In the genomic region with DNA sequence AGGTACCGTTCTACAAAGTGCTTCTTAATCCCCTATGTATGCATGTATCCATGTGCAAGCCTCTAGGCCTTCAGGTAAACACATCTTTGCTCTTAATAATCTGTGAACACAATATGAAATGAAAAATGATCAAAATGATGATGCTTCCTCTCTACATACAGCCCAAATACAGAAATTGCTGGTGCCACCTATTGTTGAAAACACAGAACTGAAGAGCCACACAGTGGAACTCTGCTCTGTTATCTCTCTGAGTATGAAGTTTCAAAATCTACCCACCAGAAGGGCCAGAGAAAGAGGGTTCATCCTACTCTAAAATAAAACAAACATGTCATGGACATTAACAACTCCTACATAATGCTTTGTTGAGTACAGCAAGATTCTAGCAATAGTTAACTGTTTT, we compare ENCODE assay signal across 7 cellular contexts.
DNase-seq lines count a peak whose midpoint lies in the region; ATAC-seq, FAIRE-seq and TF ChIP-seq lines count a peak whose summit lies in the region.

No MANE protein-coding gene starts in this region.

- H3K4me3 ChIP-seq in endodermal cell (ENCODE audit: low read length): no peak overlapping the region

- H3K36me3 Mint-ChIP-seq in endodermal cell (ENCODE audit: low read depth) (no peaks in the 10 kb centered on the region), progenitor cell of endocrine pancreas (ENCODE audit: insufficient read depth) (peaks cover 16% of the 10 kb centered on the region)
- H3K36me3 Mint-ChIP-seq in activated naive CD4-positive, alpha-beta T cell treated with anti-CD3 and anti-CD28 coated beads for 36 hours (ENCODE audit: low read depth): no peaks in the 10 kb centered on the region

- CTCF ChIA-PET in activated naive CD4-positive, alpha-beta T cell treated with anti-CD3 and anti-CD28 coated beads for 36 hours (lab: Charles Lee): interaction anchor here (0.6 to 1.8 kb wide), 5 partner anchors 10 to 147 kb away, joined by 3 to 5 read pairs (median 3); no protein-coding TSS in a partner anchor

- H3K27ac Mint-ChIP-seq in endodermal cell (no peak overlapping the region), progenitor cell of endocrine pancreas (peak overlapping the region; percentile 75)
- no peak overlapping the region for H3K27ac Mint-ChIP-seq in activated naive CD4-positive, alpha-beta T cell treated with anti-CD3 and anti-CD28 coated beads for 36 hours

- no peak overlapping the region for H3K27ac ChIP-seq in endodermal cell (ENCODE audit: low read depth, low read length)

- 94% methylated on average over 1 of the region's 1 CpG; no CpG with 5 or more reads in 1 of the 2 experiments for WGBS in endodermal cell (ENCODE audit: insufficient coverage in 1 of 2, insufficient read length in 1 of 2), 2 experiments

- DNase-seq in GM13977 (ENCODE audit: low spot score) (no peak), NCI-H1694 (lab: John Stamatoyannopoulos, UW) (peak; percentile 45), endodermal cell (no peak), progenitor cell of endocrine pancreas (ENCODE audit: low spot score, unreplicated experiment) (no peak), GM12892 (ENCODE audit: insufficient read length) (no peak)
- DNase-seq in activated naive CD4-positive, alpha-beta T cell treated with anti-CD3 and anti-CD28 coated beads for 36 hours: no peak

- TF ChIP-seq CTCF in GM13977 (IDR thresholded peaks at IDR 0.05; ENCODE audit: extremely low read depth, insufficient read depth, missing control alignments): peak; percentile 59
- TF ChIP-seq CTCF in endodermal cell (conservative IDR thresholded peaks at IDR 0.05): peak; percentile 73
- peak; percentile 47 for TF ChIP-seq CTCF in progenitor cell of endocrine pancreas (IDR thresholded peaks at IDR 0.05; ENCODE audit: unreplicated experiment)

- H3K4me1 Mint-ChIP-seq in endodermal cell: peaks cover 4% of the 10 kb centered on the region
- peaks cover 46% of the 10 kb centered on the region for H3K4me1 Mint-ChIP-seq in progenitor cell of endocrine pancreas (ENCODE audit: low read depth)
- peaks cover 16% of the 10 kb centered on the region for H3K4me1 Mint-ChIP-seq in activated naive CD4-positive, alpha-beta T cell treated with anti-CD3 and anti-CD28 coated beads for 36 hours (ENCODE audit: low read depth)

- H3K4me3 Mint-ChIP-seq in endodermal cell (no peak overlapping the region), progenitor cell of endocrine pancreas (ENCODE audit: low read depth) (no peak overlapping the region)
- no peak overlapping the region for H3K4me3 Mint-ChIP-seq in activated naive CD4-positive, alpha-beta T cell treated with anti-CD3 and anti-CD28 coated beads for 36 hours

- no peak for FAIRE-seq in GM12892 (lab: Jason Lieb, UNC)

- no peaks in the 10 kb centered on the region for H3K36me3 ChIP-seq in endodermal cell (ENCODE audit: control insufficient read depth, insufficient read depth, low read length)

- ATAC-seq in GM18870 (IDR thresholded peaks at IDR 0.05; ENCODE audit: unreplicated experiment): no peak

- intact Hi-C loops in activated naive CD4-positive, alpha-beta T cell treated with anti-CD3 and anti-CD28 coated beads for 36 hours (cut with micrococcal nuclease): loop anchor here (1.0 to 5.0 kb wide), 6 partner anchors 152 to 1371 kb away; no protein-coding TSS in a partner anchor

- H3K9ac ChIP-seq in endodermal cell (ENCODE audit: extremely low read depth, low read length, poor library complexity, severe bottlenecking): no peak overlapping the region

- in situ Hi-C loops in GM13977 (cut with MboI; ENCODE audit: low pct_unique_long_range_greater_than_20kb, low sequenced_read_pairs, unreplicated experiment): no loop called here

- H3K27me3 Mint-ChIP-seq in endodermal cell (ENCODE audit: insufficient read depth) (no peaks in the 10 kb centered on the region), progenitor cell of endocrine pancreas (no peaks in the 10 kb centered on the region)
- H3K27me3 Mint-ChIP-seq in activated naive CD4-positive, alpha-beta T cell treated with anti-CD3 and anti-CD28 coated beads for 36 hours (ENCODE audit: low read depth): no peaks in the 10 kb centered on the region

- no peaks in the 10 kb centered on the region for H3K4me1 ChIP-seq in endodermal cell (ENCODE audit: control insufficient read depth, insufficient read depth, low read length)

- H3K9me3 Mint-ChIP-seq in endodermal cell (peaks cover 5% of the 10 kb centered on the region), progenitor cell of endocrine pancreas (ENCODE audit: low read depth) (peaks cover 2% of the 10 kb centered on the region)
- no peaks in the 10 kb centered on the region for H3K9me3 Mint-ChIP-seq in activated naive CD4-positive, alpha-beta T cell treated with anti-CD3 and anti-CD28 coated beads for 36 hours

- peaks cover 7% of the 10 kb centered on the region for H3K9me3 ChIP-seq in endodermal cell (ENCODE audit: control insufficient read depth, low read length)

- TF ChIP-seq POLR2A in GM12892 (IDR thresholded peaks at IDR 0.05; ENCODE audit: low read depth, low read length): no peak

- H3K27me3 ChIP-seq in endodermal cell (ENCODE audit: control insufficient read depth, insufficient read depth, low read length, poor library complexity, severe bottlenecking): no peaks in the 10 kb centered on the region
